In genomic region chr11:120102050-120102861, GRCh38 we compare ENCODE assay signal across 25 cellular contexts. TPM values are rescaled to one million over a fixed set of nuclear protein-coding genes. Genes with fewer than 3 reads are reported as not detected.
"Had no signal": no experiment of that assay in that cellular context is flagged by ENCODE, and none has a peak within 500 bp of the region (broad histone marks: within the 10 kb centered on the region; RNA-seq: fewer than 3 reads in every experiment).

No MANE protein-coding gene starts in this region.

- DNase-seq: activated CD4-positive, alpha-beta T cell treated with anti-CD3 and anti-CD28 coated beads for 4 hours; activated CD8-positive, alpha-beta memory T cell treated with anti-CD3 and anti-CD28 coated beads, Interleukin-2, amount 50 U/mL, for 4 hours; activated CD8-positive, alpha-beta T cell treated with anti-CD3 and anti-CD28 coated beads for 36 hours; activated gamma-delta T cell treated with Interleukin-2 at 50 U/mL for 16 hours; activated naive CD4-positive, alpha-beta T cell treated with anti-CD3 and anti-CD28 coated beads, Interleukin-2, amount 10 ng/mL, durations not matched to agents 7 days and 5 days; activated naive CD8-positive, alpha-beta T cell treated with anti-CD3 and anti-CD28 coated beads for 36 hours; activated T-cell treated with anti-CD3 and anti-CD28 coated beads, Interleukin-2, amount 50 U/mL, for 72 hours; central memory CD4-positive, alpha-beta T cell; MG63; NCI-H1105; NCI-H1436; NCI-H1694 treated with DMSO at 0.1 percent for 48 hours; NCI-H2081 treated with DMSO at 0.1 percent for 48 hours; NCI-H2171 treated with DMSO at 0.1 percent for 48 hours; NCI-H226; NCI-H69; PC-3; SHP77 treated with DMSO at 0.1 percent for 48 hours had no signal

- H3K27ac ChIP-seq: breast epithelium had no signal

- H3K36me3 ChIP-seq: breast epithelium, MG63 had no signal

- H3K27me3 ChIP-seq: MG63 had no signal

- H3K4me3 ChIP-seq: breast epithelium, MG63 had no signal

- H3K4me1 ChIP-seq: breast epithelium had no signal

- H3K9me3 ChIP-seq: breast epithelium, MG63 had no signal

- ATAC-seq: activated CD4-positive, CD25-positive, alpha-beta regulatory T cell treated with anti-CD3 and anti-CD28 coated beads, Interleukin-2, amount 50 U/mL, for 24 hours; activated CD8-positive, alpha-beta T cell treated with anti-CD3 and anti-CD28 coated beads for 36 hours; activated T-cell treated with anti-CD3 and anti-CD28 coated beads, Interleukin-2, amount 50 U/mL, for 72 hours; PC-3 had no signal

- FAIRE-seq: RCC 7860 had no signal

RNA-seq across cellular contexts. Expression of gene TRIM29, which starts 35.7 kb away (rescaled TPM):
- total RNA-seq: activated CD8-positive, alpha-beta T cell treated with anti-CD3 and anti-CD28 coated beads for 36 hours; activated naive CD8-positive, alpha-beta T cell treated with anti-CD3 and anti-CD28 coated beads for 36 hours; activated T-cell treated with anti-CD3 and anti-CD28 coated beads, Interleukin-2, amount 50 U/mL, for 72 hours; activated T-helper 2 cell treated with anti-CD3 and anti-CD28 coated beads, Interferon-gamma antibody, Interleukin-2, Interleukin-4, amounts not matched to agents 10 μg/mL and 5 μg/mL and 100 μg/mL, durations not matched to agents 14 hours and 24 hours and 36 hours; chondrocyte; NCI-H460; SK-MEL-5 had no signal
